Comparison of ENCODE assay signal across 8 cellular contexts in the genomic region with DNA sequence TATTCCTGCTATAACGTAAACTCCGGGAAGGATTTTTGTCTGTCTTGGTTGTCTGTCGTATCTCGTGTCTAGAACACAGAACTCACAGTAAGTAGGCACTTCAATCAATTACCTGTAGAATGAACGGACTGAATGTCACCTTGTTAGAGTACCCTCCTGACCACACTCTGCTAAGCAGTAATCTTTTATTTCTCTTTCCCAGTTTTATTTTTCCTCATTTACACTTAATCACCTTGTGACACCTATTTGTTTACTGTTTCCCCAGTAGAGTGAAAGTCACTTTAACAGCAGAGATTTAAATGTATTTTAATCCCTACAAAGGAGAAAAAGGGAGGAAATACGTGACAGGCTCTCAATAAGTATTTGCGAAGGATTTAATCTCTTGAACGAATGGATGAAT. TPM values are rescaled to one million over a fixed set of nuclear protein-coding genes. Genes with fewer than 3 reads are reported as not detected.
DNase-seq lines count a peak whose midpoint lies in the region; ATAC-seq and TF ChIP-seq lines count a peak whose summit lies in the region.

No MANE protein-coding gene starts in this region.

- ATAC-seq in activated T-cell treated with anti-CD3 and anti-CD28 coated beads, Interleukin-2, amount 50 U/mL, for 4 hours: no peak
- ATAC-seq in HG03135 (IDR thresholded peaks at IDR 0.05; ENCODE audit: unreplicated experiment): no peak

- TF ChIP-seq RAD21 in liver (IDR thresholded peaks at IDR 0.05): no peak

- H3K4me3 Mint-ChIP-seq in activated T-cell treated with anti-CD3 and anti-CD28 coated beads, Interleukin-2, amount 50 U/mL, for 4 hours: peak overlapping the region; percentile 77
- peak overlapping the region; percentile 55 for H3K4me3 Mint-ChIP-seq in activated T-helper 2 cell treated with anti-CD3 and anti-CD28 coated beads, Interferon-gamma antibody, Interleukin-2, Interleukin-4, amounts not matched to agents 10 μg/mL and 5 μg/mL and 100 μg/mL, durations not matched to agents 14 hours and 24 hours and 36 hours (ENCODE audit: low read depth)

- no peaks in the 10 kb centered on the region for H3K36me3 Mint-ChIP-seq in activated T-cell treated with anti-CD3 and anti-CD28 coated beads, Interleukin-2, amount 50 U/mL, for 4 hours (ENCODE audit: insufficient read depth)
- no peaks in the 10 kb centered on the region for H3K36me3 Mint-ChIP-seq in activated T-helper 2 cell treated with anti-CD3 and anti-CD28 coated beads, Interferon-gamma antibody, Interleukin-2, Interleukin-4, amounts not matched to agents 10 μg/mL and 5 μg/mL and 100 μg/mL, durations not matched to agents 14 hours and 24 hours and 36 hours (ENCODE audit: low read depth)

- H3K36me3 ChIP-seq in liver (ENCODE audit: control insufficient read depth in 4 of 4, insufficient read depth in 3 of 4, low read depth in 1 of 4, low read length in 3 of 4): no peaks in the 10 kb centered on the region
- no peaks in the 10 kb centered on the region for H3K36me3 ChIP-seq in transverse colon

- H3K4me3 ChIP-seq in liver (ENCODE audit: low read depth in 1 of 3, low read length in 3 of 3): peak overlapping the region in 2 of 3 donors; percentile 63 to 83
- H3K4me3 ChIP-seq in transverse colon: peak overlapping the region; percentile 92 to 95 (median 94)

- TF ChIP-seq CTCF in liver (IDR thresholded peaks at IDR 0.05; ENCODE audit: low read depth, low read length, missing input control) (no peak), transverse colon (IDR thresholded peaks at IDR 0.05) (no peak)

- in situ Hi-C loops in transverse colon (cut with MboI; ENCODE audit: low pct_ligation_motif_present in 1 of 4, low pct_unique_long_range_greater_than_20kb in 1 of 4, low sequenced_read_pairs in 3 of 4): no loop called here

- peak overlapping the region in 1 of 2 donors; percentile 36 for H3K9ac ChIP-seq in liver (ENCODE audit: low read depth in 1 of 2, low read length in 2 of 2)

- no peaks in the 10 kb centered on the region for H3K9me3 Mint-ChIP-seq in activated T-cell treated with anti-CD3 and anti-CD28 coated beads, Interleukin-2, amount 50 U/mL, for 4 hours
- H3K9me3 Mint-ChIP-seq in activated T-helper 2 cell treated with anti-CD3 and anti-CD28 coated beads, Interferon-gamma antibody, Interleukin-2, Interleukin-4, amounts not matched to agents 10 μg/mL and 5 μg/mL and 100 μg/mL, durations not matched to agents 14 hours and 24 hours and 36 hours: no peaks in the 10 kb centered on the region

- H3K4me1 ChIP-seq in liver (ENCODE audit: control insufficient read depth in 4 of 4, insufficient read depth in 4 of 4, low read length in 3 of 4) (peaks cover 7 to 31% (median 16%) of the 10 kb centered on the region in 4 donors), transverse colon (peaks cover 0 to 19% (median 14%) of the 10 kb centered on the region in 4 donors)

- no peak overlapping the region for H3K27ac Mint-ChIP-seq in activated T-helper 2 cell treated with anti-CD3 and anti-CD28 coated beads, Interferon-gamma antibody, Interleukin-2, Interleukin-4, amounts not matched to agents 10 μg/mL and 5 μg/mL and 100 μg/mL, durations not matched to agents 14 hours and 24 hours and 36 hours

- H3K27me3 Mint-ChIP-seq in activated T-cell treated with anti-CD3 and anti-CD28 coated beads, Interleukin-2, amount 50 U/mL, for 4 hours (ENCODE audit: low read depth): no peaks in the 10 kb centered on the region
- H3K27me3 Mint-ChIP-seq in activated T-helper 2 cell treated with anti-CD3 and anti-CD28 coated beads, Interferon-gamma antibody, Interleukin-2, Interleukin-4, amounts not matched to agents 10 μg/mL and 5 μg/mL and 100 μg/mL, durations not matched to agents 14 hours and 24 hours and 36 hours (ENCODE audit: low read depth): peaks cover 27% of the 10 kb centered on the region

- 15% methylated on average over 8 of the region's 8 CpGs for WGBS in liver
- WGBS in transverse colon (ENCODE audit: low coverage in 1 of 2), 2 donors: 16 to 25% methylated on average over 5 to 8 of the region's 8 CpGs

- H3K27ac ChIP-seq in liver (ENCODE audit: low read depth in 1 of 2, low read length in 2 of 2): peak overlapping the region; percentile 91 to 93
- peak overlapping the region; percentile 89 to 97 (median 92) for H3K27ac ChIP-seq in transverse colon

- H3K9me3 ChIP-seq in liver (ENCODE audit: control insufficient read depth in 4 of 4, low read length in 3 of 4) (no peaks in the 10 kb centered on the region), transverse colon (no peaks in the 10 kb centered on the region)

- no peak for DNase-seq in activated T-cell treated with anti-CD3 and anti-CD28 coated beads, Interleukin-2, amount 50 U/mL, for 4 hours
- no peak for DNase-seq in activated T-cell treated with anti-CD3 and anti-CD28 coated beads, Interleukin-2, amount 50 U/mL, for 48 hours
- DNase-seq in activated T-helper 2 cell treated with anti-CD3 and anti-CD28 coated beads, Interferon-gamma antibody, Interleukin-2, Interleukin-4, amounts not matched to agents 10 μg/mL and 5 μg/mL and 100 μg/mL, durations not matched to agents 14 hours and 24 hours and 36 hours (ENCODE audit: low spot score): no peak
- no peak for DNase-seq in transverse colon
- DNase-seq in stimulated activated CD4-positive, alpha-beta T cell treated with anti-CD3 and anti-CD28 coated beads, Interleukin-4, amount 100 ng/mL, for 1 hour: no peak
- no peak for DNase-seq in activated CD8-positive, alpha-beta memory T cell treated with anti-CD3 and anti-CD28 coated beads for 24 hours

- intact Hi-C loops in activated T-helper 2 cell treated with anti-CD3 and anti-CD28 coated beads, Interferon-gamma antibody, Interleukin-2, Interleukin-4, amounts not matched to agents 10 μg/mL and 5 μg/mL and 100 μg/mL, durations not matched to agents 14 hours and 24 hours and 36 hours (cut with micrococcal nuclease): loop anchor here (2.0 to 10.0 kb wide), 6 partner anchors 150 to 646 kb away; a partner anchor contains a TSS
- intact Hi-C loops in transverse colon (cut with DNase I; ENCODE audit: low total_unique reads): no loop called here

- H3K27me3 ChIP-seq in liver (ENCODE audit: control insufficient read depth in 4 of 4, insufficient read depth in 4 of 4, low read length in 3 of 4): no peaks in the 10 kb centered on the region
- H3K27me3 ChIP-seq in transverse colon: no peaks in the 10 kb centered on the region

- H3K4me1 Mint-ChIP-seq in activated T-cell treated with anti-CD3 and anti-CD28 coated beads, Interleukin-2, amount 50 U/mL, for 4 hours (ENCODE audit: low read depth): peaks cover 18% of the 10 kb centered on the region
- peaks cover 10% of the 10 kb centered on the region for H3K4me1 Mint-ChIP-seq in activated T-helper 2 cell treated with anti-CD3 and anti-CD28 coated beads, Interferon-gamma antibody, Interleukin-2, Interleukin-4, amounts not matched to agents 10 μg/mL and 5 μg/mL and 100 μg/mL, durations not matched to agents 14 hours and 24 hours and 36 hours (ENCODE audit: low read depth)

- no peak for TF ChIP-seq POLR2A in transverse colon (IDR thresholded peaks at IDR 0.05)

- TF ChIP-seq EP300 in transverse colon (IDR thresholded peaks at IDR 0.05; ENCODE audit: low read depth): no peak

TF ChIP-seq in liver, 16 proteins besides CTCF, POLR2A, EP300 and RAD21:
- TF ChIP-seq, protein P1, sequence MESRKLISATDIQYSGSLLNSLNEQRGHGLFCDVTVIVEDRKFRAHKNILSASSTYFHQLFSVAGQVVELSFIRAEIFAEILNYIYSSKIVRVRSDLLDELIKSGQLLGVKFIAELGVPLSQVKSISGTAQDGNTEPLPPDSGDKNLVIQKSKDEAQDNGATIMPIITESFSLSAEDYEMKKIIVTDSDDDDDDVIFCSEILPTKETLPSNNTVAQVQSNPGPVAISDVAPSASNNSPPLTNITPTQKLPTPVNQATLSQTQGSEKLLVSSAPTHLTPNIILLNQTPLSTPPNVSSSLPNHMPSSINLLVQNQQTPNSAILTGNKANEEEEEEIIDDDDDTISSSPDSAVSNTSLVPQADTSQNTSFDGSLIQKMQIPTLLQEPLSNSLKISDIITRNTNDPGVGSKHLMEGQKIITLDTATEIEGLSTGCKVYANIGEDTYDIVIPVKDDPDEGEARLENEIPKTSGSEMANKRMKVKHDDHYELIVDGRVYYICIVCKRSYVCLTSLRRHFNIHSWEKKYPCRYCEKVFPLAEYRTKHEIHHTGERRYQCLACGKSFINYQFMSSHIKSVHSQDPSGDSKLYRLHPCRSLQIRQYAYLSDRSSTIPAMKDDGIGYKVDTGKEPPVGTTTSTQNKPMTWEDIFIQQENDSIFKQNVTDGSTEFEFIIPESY (IDR thresholded peaks at IDR 0.05): no peak
- TF ChIP-seq NR2F2 (IDR thresholded peaks at IDR 0.05) (no peak), FOXA2 (IDR thresholded peaks at IDR 0.05) (no peak), HNF4G (IDR thresholded peaks at IDR 0.05) (no peak), HNF4A (conservative IDR thresholded peaks at IDR 0.05) (no peak), SP1 (IDR thresholded peaks at IDR 0.05) (no peak), FOXA1 (IDR thresholded peaks at IDR 0.05) (no peak), RXRA (IDR thresholded peaks at IDR 0.05) (no peak), TAF1 (conservative IDR thresholded peaks at IDR 0.05) (no peak)

RNA-seq across cellular contexts. Expression of a gene that starts 0.5 kb away (rescaled TPM):
- 1 to 10 TPM; 2.7 to 3.1 (median 2.8) TPM for total RNA-seq in activated T-cell treated with anti-CD3 and anti-CD28 coated beads, Interleukin-2, amount 50 U/mL, for 4 hours
- 0.94 and 1.5 TPM in 2 replicates for total RNA-seq in activated T-helper 2 cell treated with anti-CD3 and anti-CD28 coated beads, Interferon-gamma antibody, Interleukin-2, Interleukin-4, amounts not matched to agents 10 μg/mL and 5 μg/mL and 100 μg/mL, durations not matched to agents 14 hours and 24 hours and 36 hours
- total RNA-seq in liver: 10 to 100 TPM; 26.0 to 88.4 TPM
- polyA plus RNA-seq in liver: 10 to 100 TPM; 19.7 to 34.5 TPM
- total RNA-seq in transverse colon: 10 to 100 TPM; 11.1 to 36.5 (median 27.6) TPM
